ENCODE assay signal across 12 cellular contexts in the genomic region with DNA sequence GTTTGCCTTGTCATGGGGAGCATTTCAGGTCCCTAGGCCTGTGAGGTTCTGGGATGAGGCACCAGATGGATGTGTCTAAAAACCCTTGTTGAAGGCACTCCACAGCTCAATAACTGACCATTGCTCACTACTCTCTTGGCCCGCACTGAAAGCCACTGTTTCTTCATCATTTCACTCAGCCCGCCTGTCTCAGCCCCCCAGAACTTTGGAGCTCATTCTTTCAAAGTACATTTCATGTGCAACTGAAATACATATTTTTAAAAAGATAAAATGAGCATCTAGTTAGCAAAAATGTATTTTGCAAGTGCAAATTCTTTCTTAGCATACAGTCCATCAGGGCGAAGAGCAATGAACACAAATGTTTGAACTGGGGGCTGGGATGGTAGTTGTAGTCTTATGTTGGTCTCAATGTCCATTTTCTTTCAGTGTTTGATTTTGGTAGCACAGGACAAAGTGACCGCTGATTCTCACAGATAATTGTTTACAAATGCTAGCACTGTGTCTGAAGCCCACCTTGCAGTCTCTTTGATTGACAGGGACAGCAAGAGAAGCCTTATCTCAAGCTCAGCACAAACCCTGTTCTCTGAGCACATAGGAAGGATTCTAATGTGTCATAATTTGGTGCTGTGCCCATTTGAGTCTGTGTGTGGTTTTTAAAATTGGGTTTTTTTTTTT. TPM values are rescaled to one million over a fixed set of nuclear protein-coding genes. Genes with fewer than 3 reads are reported as not detected.
DNase-seq lines count a peak whose midpoint lies in the region; ATAC-seq and TF ChIP-seq lines count a peak whose summit lies in the region.
"Had no signal": no experiment of that assay in that cellular context is flagged by ENCODE, and none has a peak within 500 bp of the region (broad histone marks: within the 10 kb centered on the region; RNA-seq: fewer than 3 reads in every experiment).

No MANE protein-coding gene starts in this region.

- peaks cover 81% of the 10 kb centered on the region for H3K4me1 Mint-ChIP-seq in activated T-helper 2 cell treated with anti-CD3 and anti-CD28 coated beads, Interferon-gamma antibody, Interleukin-2, Interleukin-4, amounts not matched to agents 10 μg/mL and 5 μg/mL and 100 μg/mL, durations not matched to agents 14 hours and 24 hours and 36 hours (ENCODE audit: low read depth)
- H3K4me1 Mint-ChIP-seq in glutamatergic neuron (ENCODE audit: low read depth, unreplicated experiment): peaks cover 6% of the 10 kb centered on the region
- peaks cover 7% of the 10 kb centered on the region for H3K4me1 Mint-ChIP-seq in endothelial cell (ENCODE audit: unreplicated experiment)

- no peaks in the 10 kb centered on the region for H3K27me3 ChIP-seq in BLaER1 treated with 17β-estradiol and CSF1 and Interleukin-3, amounts not matched to agents 10 nM and 100 nM
- H3K27me3 ChIP-seq in right lobe of liver: no peaks in the 10 kb centered on the region
- H3K27me3 ChIP-seq: BLaER1 had no signal

- in situ Hi-C loops in GM18951 (cut with MboI; ENCODE audit: low sequenced_read_pairs, unreplicated experiment): no loop called here

- ATAC-seq in right lobe of liver (peak; percentile 25 to 59 (median 48)), HG03139 (IDR thresholded peaks at IDR 0.05; ENCODE audit: unreplicated experiment) (no peak)
- ATAC-seq: HCT116 had no signal

- H3K9me3 ChIP-seq in BLaER1 treated with 17β-estradiol and CSF1 and Interleukin-3, amounts not matched to agents 10 nM and 100 nM (replicated peaks in 1 of 11): no peaks in the 10 kb centered on the region
- H3K9me3 ChIP-seq in right lobe of liver: no peaks in the 10 kb centered on the region
- H3K9me3 ChIP-seq: BLaER1 had no signal

- H3K4me3 Mint-ChIP-seq in activated T-helper 2 cell treated with anti-CD3 and anti-CD28 coated beads, Interferon-gamma antibody, Interleukin-2, Interleukin-4, amounts not matched to agents 10 μg/mL and 5 μg/mL and 100 μg/mL, durations not matched to agents 14 hours and 24 hours and 36 hours (ENCODE audit: low read depth): peak overlapping the region; percentile 58
- H3K4me3 Mint-ChIP-seq in glutamatergic neuron (ENCODE audit: unreplicated experiment) (no peak overlapping the region), endothelial cell (ENCODE audit: unreplicated experiment) (no peak overlapping the region)

- H4K20me1 ChIP-seq in BLaER1 treated with 17β-estradiol and CSF1 and Interleukin-3, amounts not matched to agents 10 nM and 100 nM: no peaks in the 10 kb centered on the region; a peak in 1 of 22 replicates
- H4K20me1 ChIP-seq: BLaER1 had no signal

- no peaks in the 10 kb centered on the region for H3K9me3 Mint-ChIP-seq in activated T-helper 2 cell treated with anti-CD3 and anti-CD28 coated beads, Interferon-gamma antibody, Interleukin-2, Interleukin-4, amounts not matched to agents 10 μg/mL and 5 μg/mL and 100 μg/mL, durations not matched to agents 14 hours and 24 hours and 36 hours
- H3K9me3 Mint-ChIP-seq in glutamatergic neuron (ENCODE audit: unreplicated experiment) (peaks cover 3% of the 10 kb centered on the region), endothelial cell (ENCODE audit: unreplicated experiment) (no peaks in the 10 kb centered on the region)
- H3K9me3 Mint-ChIP-seq: naive B cell had no signal

- TF ChIP-seq CTCF in right lobe of liver (IDR thresholded peaks at IDR 0.05): no peak
- TF ChIP-seq CTCF in glutamatergic neuron (IDR thresholded peaks at IDR 0.05; ENCODE audit: partially characterized antibody, unreplicated experiment): no peak
- no peak for TF ChIP-seq CTCF in endothelial cell (IDR thresholded peaks at IDR 0.05; ENCODE audit: unreplicated experiment)

- no peak for DNase-seq in activated T-helper 2 cell treated with anti-CD3 and anti-CD28 coated beads, Interferon-gamma antibody, Interleukin-2, Interleukin-4, amounts not matched to agents 10 μg/mL and 5 μg/mL and 100 μg/mL, durations not matched to agents 14 hours and 24 hours and 36 hours (ENCODE audit: low spot score)
- no peak for DNase-seq in right lobe of liver
- DNase-seq in glutamatergic neuron: no peak
- no peak for DNase-seq in endothelial cell (ENCODE audit: low spot score)
- DNase-seq in NCI-H446 (lab: John Stamatoyannopoulos, UW): no peak
- DNase-seq: naive B cell, NCI-H1436 treated with DMSO at 0.1 percent for 48 hours had no signal

- TF ChIP-seq POLR2A in GM18951 (IDR thresholded peaks at IDR 0.05; ENCODE audit: extremely low read depth, insufficient read depth, insufficient read length) (peak; percentile 5), right lobe of liver (IDR thresholded peaks at IDR 0.05) (no peak)

- H3K36me3 ChIP-seq in BLaER1 treated with 17β-estradiol and CSF1 and Interleukin-3, amounts not matched to agents 10 nM and 100 nM: peaks cover 0 to 16% (median 0%) of the 10 kb centered on the region in 11 experiments; a peak in 4 of 22 replicates
- no peaks in the 10 kb centered on the region for H3K36me3 ChIP-seq in right lobe of liver

- H3K27ac Mint-ChIP-seq in activated T-helper 2 cell treated with anti-CD3 and anti-CD28 coated beads, Interferon-gamma antibody, Interleukin-2, Interleukin-4, amounts not matched to agents 10 μg/mL and 5 μg/mL and 100 μg/mL, durations not matched to agents 14 hours and 24 hours and 36 hours: peak overlapping the region; percentile 98
- no peak overlapping the region for H3K27ac Mint-ChIP-seq in glutamatergic neuron (ENCODE audit: unreplicated experiment)
- no peak overlapping the region for H3K27ac Mint-ChIP-seq in endothelial cell (ENCODE audit: unreplicated experiment)

- peak overlapping the region; percentile 4 to 99 (median 85); a peak in 19 of 22 replicates for H3K27ac ChIP-seq in BLaER1 treated with 17β-estradiol and CSF1 and Interleukin-3, amounts not matched to agents 10 nM and 100 nM
- peak overlapping the region; percentile 69 to 82 (median 75) for H3K27ac ChIP-seq in right lobe of liver
- H3K27ac ChIP-seq: BLaER1 had no signal

- intact Hi-C loops in activated T-helper 2 cell treated with anti-CD3 and anti-CD28 coated beads, Interferon-gamma antibody, Interleukin-2, Interleukin-4, amounts not matched to agents 10 μg/mL and 5 μg/mL and 100 μg/mL, durations not matched to agents 14 hours and 24 hours and 36 hours (cut with micrococcal nuclease): no loop called here
- intact Hi-C loops in right lobe of liver (cut with DNase I): no loop called here

- H3K9ac ChIP-seq in BLaER1 treated with 17β-estradiol and CSF1 and Interleukin-3, amounts not matched to agents 10 nM and 100 nM: peak overlapping the region; percentile 4 to 90 (median 31); a peak in 15 of 22 replicates

- WGBS in right lobe of liver (ENCODE audit: insufficient coverage, low coverage, low lambda C conversion rate, missing lambda C conversion rate): 13% methylated on average over 4 of the region's 4 CpGs

- H3K4me2 ChIP-seq in BLaER1 treated with 17β-estradiol and CSF1 and Interleukin-3, amounts not matched to agents 10 nM and 100 nM: peak overlapping the region in 10 of 11 experiments; percentile 9 to 98 (median 96); a peak in 18 of 22 replicates

- H3K27me3 Mint-ChIP-seq in activated T-helper 2 cell treated with anti-CD3 and anti-CD28 coated beads, Interferon-gamma antibody, Interleukin-2, Interleukin-4, amounts not matched to agents 10 μg/mL and 5 μg/mL and 100 μg/mL, durations not matched to agents 14 hours and 24 hours and 36 hours (ENCODE audit: low read depth): no peaks in the 10 kb centered on the region
- peaks cover 3% of the 10 kb centered on the region for H3K27me3 Mint-ChIP-seq in glutamatergic neuron (ENCODE audit: unreplicated experiment)
- peaks cover 2% of the 10 kb centered on the region for H3K27me3 Mint-ChIP-seq in endothelial cell (ENCODE audit: unreplicated experiment)
- H3K27me3 Mint-ChIP-seq: naive B cell had no signal

- peaks cover 36 to 96% (median 67%) of the 10 kb centered on the region in 10 experiments for H3K4me1 ChIP-seq in BLaER1 treated with 17β-estradiol and CSF1 and Interleukin-3, amounts not matched to agents 10 nM and 100 nM
- peaks cover 0 to 94% (median 35%) of the 10 kb centered on the region in 4 donors for H3K4me1 ChIP-seq in right lobe of liver

- peaks cover 47% of the 10 kb centered on the region for H3K36me3 Mint-ChIP-seq in activated T-helper 2 cell treated with anti-CD3 and anti-CD28 coated beads, Interferon-gamma antibody, Interleukin-2, Interleukin-4, amounts not matched to agents 10 μg/mL and 5 μg/mL and 100 μg/mL, durations not matched to agents 14 hours and 24 hours and 36 hours (ENCODE audit: low read depth)
- no peaks in the 10 kb centered on the region for H3K36me3 Mint-ChIP-seq in glutamatergic neuron (ENCODE audit: unreplicated experiment)
- H3K36me3 Mint-ChIP-seq in endothelial cell (ENCODE audit: low read depth, unreplicated experiment): peaks cover 7% of the 10 kb centered on the region
- H3K36me3 Mint-ChIP-seq: naive B cell had no signal

- no peak overlapping the region for H3K4me3 ChIP-seq in BLaER1 treated with 17β-estradiol and CSF1 and Interleukin-3, amounts not matched to agents 10 nM and 100 nM
- H3K4me3 ChIP-seq in right lobe of liver: no peak overlapping the region
- H3K4me3 ChIP-seq: BLaER1 had no signal

RNA-seq across cellular contexts. Expression of gene HEMK1, which starts 19.6 kb away (rescaled TPM):
- total RNA-seq in activated T-helper 2 cell treated with anti-CD3 and anti-CD28 coated beads, Interferon-gamma antibody, Interleukin-2, Interleukin-4, amounts not matched to agents 10 μg/mL and 5 μg/mL and 100 μg/mL, durations not matched to agents 14 hours and 24 hours and 36 hours: 61.7 and 68.7 TPM in 2 replicates
- total RNA-seq in right lobe of liver (10 to 100 TPM; 10.5 to 19.4 (median 14.0) TPM), glutamatergic neuron (ENCODE audit: unreplicated experiment) (21.1 TPM), endothelial cell (ENCODE audit: unreplicated experiment) (10.9 TPM)

RNA-seq across cellular contexts. Expression of gene C3orf18, which starts 21.3 kb away (rescaled TPM):
- 35.2 and 37.2 TPM in 2 replicates for total RNA-seq in activated T-helper 2 cell treated with anti-CD3 and anti-CD28 coated beads, Interferon-gamma antibody, Interleukin-2, Interleukin-4, amounts not matched to agents 10 μg/mL and 5 μg/mL and 100 μg/mL, durations not matched to agents 14 hours and 24 hours and 36 hours
- total RNA-seq in right lobe of liver (1 to 10 TPM; 2.0 to 7.8 (median 2.8) TPM), glutamatergic neuron (ENCODE audit: unreplicated experiment) (13.0 TPM), endothelial cell (ENCODE audit: unreplicated experiment) (4.0 TPM)

RNA-seq across cellular contexts. Expression of gene CISH, which starts 22.7 kb away (rescaled TPM):
- 351 and 355 TPM in 2 replicates for total RNA-seq in activated T-helper 2 cell treated with anti-CD3 and anti-CD28 coated beads, Interferon-gamma antibody, Interleukin-2, Interleukin-4, amounts not matched to agents 10 μg/mL and 5 μg/mL and 100 μg/mL, durations not matched to agents 14 hours and 24 hours and 36 hours
- total RNA-seq in right lobe of liver: 10 to 100 TPM in 4 of 6 experiments, 1 to 10 TPM in 2; 5.3 to 28.1 (median 17.8) TPM
- 6.0 TPM for total RNA-seq in glutamatergic neuron (ENCODE audit: unreplicated experiment)
- 2.6 TPM for total RNA-seq in endothelial cell (ENCODE audit: unreplicated experiment)

RNA-seq across cellular contexts. Expression of gene MAPKAPK3, which starts 28.1 kb away (rescaled TPM):
- total RNA-seq in activated T-helper 2 cell treated with anti-CD3 and anti-CD28 coated beads, Interferon-gamma antibody, Interleukin-2, Interleukin-4, amounts not matched to agents 10 μg/mL and 5 μg/mL and 100 μg/mL, durations not matched to agents 14 hours and 24 hours and 36 hours: 178 and 190 TPM in 2 replicates
- total RNA-seq in right lobe of liver (10 to 100 TPM; 16.6 to 21.4 (median 18.6) TPM), glutamatergic neuron (ENCODE audit: unreplicated experiment) (10.7 TPM), endothelial cell (ENCODE audit: unreplicated experiment) (6.4 TPM)

Comparison
In these comparisons a context has a peak if more than half of its experiments do, and no peak if none do; other contexts are left out.
1. RNA of gene CISH, which starts 22.7 kb away (total RNA-seq): 351 to 355 TPM in activated T-helper 2 cell treated with anti-CD3 and anti-CD28 coated beads, Interferon-gamma antibody, Interleukin-2, Interleukin-4, amounts not matched to agents 10 μg/mL and 5 μg/mL and 100 μg/mL, durations not matched to agents 14 hours and 24 hours and 36 hours; 5.3 to 28.1 TPM in right lobe of liver, 6.0 TPM in glutamatergic neuron (single experiment) and 2.6 TPM in endothelial cell (single experiment); every median in the first group is over 10 times any median in the second.